ENCODE assay signal across 10 cellular contexts in the genomic region with DNA sequence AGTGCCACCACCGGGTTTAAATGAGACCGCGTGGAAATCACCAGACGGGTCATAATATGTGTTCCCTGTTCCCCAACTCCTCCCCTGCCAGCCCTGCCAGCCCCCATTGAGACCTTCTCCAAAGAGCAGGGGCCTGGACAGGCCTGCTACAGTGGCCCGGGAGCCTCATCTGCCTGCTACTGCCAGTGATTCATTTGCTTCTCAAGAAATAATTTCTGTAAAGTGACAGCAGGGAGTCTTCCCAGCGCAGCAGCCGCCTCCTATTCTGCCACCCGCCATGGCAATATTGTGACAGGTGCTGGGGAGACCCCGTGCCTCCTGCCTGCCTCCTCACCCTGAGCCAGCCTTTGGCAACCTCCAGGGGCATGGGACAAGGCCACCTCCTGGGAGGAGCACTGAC. TPM values are rescaled to one million over a fixed set of nuclear protein-coding genes. Genes with fewer than 3 reads are reported as not detected.
DNase-seq lines count a peak whose midpoint lies in the region; ATAC-seq and TF ChIP-seq lines count a peak whose summit lies in the region.
"Had no signal": no experiment of that assay in that cellular context is flagged by ENCODE, and none has a peak within 500 bp of the region (broad histone marks: within the 10 kb centered on the region; RNA-seq: fewer than 3 reads in every experiment).

No MANE protein-coding gene starts in this region.

- peak overlapping the region; percentile 98 for H3K27ac Mint-ChIP-seq in chondrocyte (ENCODE audit: unreplicated experiment)

- ATAC-seq in GM21447 (IDR thresholded peaks at IDR 0.05; ENCODE audit: unreplicated experiment) (no peak), GM21528 (IDR thresholded peaks at IDR 0.05; ENCODE audit: low FRiP score, unreplicated experiment) (no peak)
- ATAC-seq: Right ventricle myocardium inferior had no signal

- TF ChIP-seq CTCF in AG04450 (IDR thresholded peaks at IDR 0.05; ENCODE audit: low read depth, low read length) (no peak), Loucy (conservative IDR thresholded peaks at IDR 0.05; ENCODE audit: low read length) (no peak), chondrocyte (IDR thresholded peaks at IDR 0.05) (no peak), neural cell (IDR thresholded peaks at IDR 0.05; ENCODE audit: poor library complexity, severe bottlenecking) (peak; percentile 14)

- H3K79me2 ChIP-seq in Loucy (ENCODE audit: insufficient read depth, low read length) (peaks cover 90% of the 10 kb centered on the region), neural cell (replicated peaks; ENCODE audit: insufficient read depth, low read length) (no peaks in the 10 kb centered on the region)

- peak overlapping the region; percentile 39 for H3K27ac ChIP-seq in AG04450 (ENCODE audit: low read depth, low read length)
- no peak overlapping the region for H3K27ac ChIP-seq in neural cell (ENCODE audit: low read length)

- TF ChIP-seq RAD21 in neural cell (conservative IDR thresholded peaks at IDR 0.05): no peak

- no peak overlapping the region for H2AFZ ChIP-seq in Loucy (ENCODE audit: low read length)
- no peak overlapping the region for H2AFZ ChIP-seq in neural cell (ENCODE audit: low read depth, low read length)

- POLR2A ChIA-PET in AG04450 (lab: Yijun Ruan, JAX): no interaction called here

- H3K4me2 ChIP-seq in Loucy (ENCODE audit: low read depth, low read length, poor library complexity, severe bottlenecking) (peak overlapping the region; percentile 81), neural cell (ENCODE audit: low read length) (no peak overlapping the region)

- no peaks in the 10 kb centered on the region for H3K9me2 ChIP-seq in Loucy (replicated peaks; ENCODE audit: low read depth, low read length)
- no peaks in the 10 kb centered on the region for H3K9me2 ChIP-seq in neural cell (ENCODE audit: insufficient read depth, low read length)

- no peaks in the 10 kb centered on the region for H3K36me3 Mint-ChIP-seq in chondrocyte (ENCODE audit: low read depth)

- peaks cover 79% of the 10 kb centered on the region for H3K4me1 Mint-ChIP-seq in chondrocyte (ENCODE audit: low read depth)

- DNase-seq in AG04450 (ENCODE audit: low read depth, low spot score): no peak
- no peak for DNase-seq in chondrocyte (ENCODE audit: low spot score)
- DNase-seq in SIG-M5 (lab: John Stamatoyannopoulos, UW): no peak
- no peak for DNase-seq in UCSD-AML1 (lab: John Stamatoyannopoulos, UW; ENCODE audit: unreplicated experiment)
- DNase-seq: NCI-H2029 had no signal

- H3K9me3 ChIP-seq in AG04450 (ENCODE audit: control insufficient read depth, insufficient read depth, low read length) (no peaks in the 10 kb centered on the region), Loucy (ENCODE audit: insufficient read depth, low read depth, low read length) (no peaks in the 10 kb centered on the region), neural cell (ENCODE audit: low read length) (no peaks in the 10 kb centered on the region)

- no peak overlapping the region for H3K4me3 ChIP-seq in AG04450 (ENCODE audit: low read depth, low read length)
- H3K4me3 ChIP-seq in Loucy (ENCODE audit: low read length, poor library complexity, severe bottlenecking): peak overlapping the region; percentile 57
- no peak overlapping the region for H3K4me3 ChIP-seq in neural cell (ENCODE audit: low read length)

- no peak overlapping the region for H3K4me3 Mint-ChIP-seq in chondrocyte (ENCODE audit: unreplicated experiment)

- H3K9ac ChIP-seq in Loucy (ENCODE audit: low read depth, low read length, poor library complexity, severe bottlenecking) (peak overlapping the region; percentile 53), neural cell (ENCODE audit: low read length) (no peak overlapping the region)

- peaks cover 13% of the 10 kb centered on the region for H4K20me1 ChIP-seq in Loucy (ENCODE audit: insufficient read depth, low read length, poor library complexity, severe bottlenecking)
- H4K20me1 ChIP-seq in neural cell (ENCODE audit: insufficient read depth): no peaks in the 10 kb centered on the region

- TF ChIP-seq EP300 in neural cell (conservative IDR thresholded peaks at IDR 0.05; ENCODE audit: poor library complexity, severe bottlenecking): peak; percentile 83

- H3K27me3 ChIP-seq in AG04450 (ENCODE audit: control insufficient read depth, insufficient read depth, low read length): no peaks in the 10 kb centered on the region
- no peaks in the 10 kb centered on the region for H3K27me3 ChIP-seq in Loucy (ENCODE audit: insufficient read depth, low read length, poor library complexity, severe bottlenecking)
- H3K27me3 ChIP-seq in neural cell (ENCODE audit: insufficient read depth, low read depth, low read length): peaks cover under 1% of the 10 kb centered on the region

- H3K4me1 ChIP-seq in Loucy (ENCODE audit: insufficient read depth, low read length, poor library complexity, severe bottlenecking): peaks cover 79% of the 10 kb centered on the region

- H3K9me3 Mint-ChIP-seq in chondrocyte (ENCODE audit: low read depth): no peaks in the 10 kb centered on the region

- CTCF ChIA-PET in AG04450 (lab: Charles Lee): no interaction called here

- H3F3A ChIP-seq in Loucy (ENCODE audit: low read depth) (0 out of 2 replicates have a peak, but pooled peaks cover 5% of the 10 kb centered on the region), neural cell (ENCODE audit: insufficient read depth, low read length, poor library complexity, severe bottlenecking) (no peaks in the 10 kb centered on the region)

- H3K27me3 Mint-ChIP-seq in chondrocyte (ENCODE audit: low read depth): no peaks in the 10 kb centered on the region

- H3K36me3 ChIP-seq in Loucy (ENCODE audit: insufficient read depth, low read length) (no peaks in the 10 kb centered on the region), neural cell (ENCODE audit: insufficient read depth, low read length) (no peaks in the 10 kb centered on the region)

TF ChIP-seq in neural cell, 6 proteins besides CTCF, POLR2A, EP300 and RAD21:
- TF ChIP-seq POLR2AphosphoS5 (IDR thresholded peaks at IDR 0.05): peak; percentile 91
- TF ChIP-seq, protein P1, sequence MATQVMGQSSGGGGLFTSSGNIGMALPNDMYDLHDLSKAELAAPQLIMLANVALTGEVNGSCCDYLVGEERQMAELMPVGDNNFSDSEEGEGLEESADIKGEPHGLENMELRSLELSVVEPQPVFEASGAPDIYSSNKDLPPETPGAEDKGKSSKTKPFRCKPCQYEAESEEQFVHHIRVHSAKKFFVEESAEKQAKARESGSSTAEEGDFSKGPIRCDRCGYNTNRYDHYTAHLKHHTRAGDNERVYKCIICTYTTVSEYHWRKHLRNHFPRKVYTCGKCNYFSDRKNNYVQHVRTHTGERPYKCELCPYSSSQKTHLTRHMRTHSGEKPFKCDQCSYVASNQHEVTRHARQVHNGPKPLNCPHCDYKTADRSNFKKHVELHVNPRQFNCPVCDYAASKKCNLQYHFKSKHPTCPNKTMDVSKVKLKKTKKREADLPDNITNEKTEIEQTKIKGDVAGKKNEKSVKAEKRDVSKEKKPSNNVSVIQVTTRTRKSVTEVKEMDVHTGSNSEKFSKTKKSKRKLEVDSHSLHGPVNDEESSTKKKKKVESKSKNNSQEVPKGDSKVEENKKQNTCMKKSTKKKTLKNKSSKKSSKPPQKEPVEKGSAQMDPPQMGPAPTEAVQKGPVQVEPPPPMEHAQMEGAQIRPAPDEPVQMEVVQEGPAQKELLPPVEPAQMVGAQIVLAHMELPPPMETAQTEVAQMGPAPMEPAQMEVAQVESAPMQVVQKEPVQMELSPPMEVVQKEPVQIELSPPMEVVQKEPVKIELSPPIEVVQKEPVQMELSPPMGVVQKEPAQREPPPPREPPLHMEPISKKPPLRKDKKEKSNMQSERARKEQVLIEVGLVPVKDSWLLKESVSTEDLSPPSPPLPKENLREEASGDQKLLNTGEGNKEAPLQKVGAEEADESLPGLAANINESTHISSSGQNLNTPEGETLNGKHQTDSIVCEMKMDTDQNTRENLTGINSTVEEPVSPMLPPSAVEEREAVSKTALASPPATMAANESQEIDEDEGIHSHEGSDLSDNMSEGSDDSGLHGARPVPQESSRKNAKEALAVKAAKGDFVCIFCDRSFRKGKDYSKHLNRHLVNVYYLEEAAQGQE (IDR thresholded peaks at IDR 0.05; ENCODE audit: borderline replicate concordance): peak; percentile 38
- no peak for TF ChIP-seq TAF1 (IDR thresholded peaks at IDR 0.05; ENCODE audit: low read depth)

RNA-seq across cellular contexts. Expression of a gene that starts 8.9 kb away (rescaled TPM):
- polyA plus RNA-seq in AG04450 (2011; rRNA removed): 6.8 and 7.8 TPM in 2 replicates
- polyA minus RNA-seq in AG04450 (2011; rRNA and poly(A)+ RNA removed): 13.7 and 15.2 TPM in 2 replicates
- total RNA-seq in chondrocyte: 13.9 to 18.9 TPM (median 18.8 TPM) in 3 replicates
- 2.6 and 4.6 TPM in 2 replicates for polyA plus RNA-seq in neural cell
- 8.9 and 10.2 TPM in 2 replicates for polyA minus RNA-seq in neural cell

RNA-seq across cellular contexts. Expression of a gene that starts 45.2 kb away (rescaled TPM):
- polyA plus RNA-seq in AG04450 (2011; rRNA removed) (8.8 and 14.7 TPM in 2 replicates), neural cell (8.1 and 11.0 TPM in 2 replicates)
- polyA minus RNA-seq in AG04450 (2011; rRNA and poly(A)+ RNA removed): 8.3 and 10.4 TPM in 2 replicates
- 9.3 to 15.0 TPM (median 14.2 TPM) in 3 replicates for total RNA-seq in chondrocyte
- 9.0 and 12.9 TPM in 2 replicates for polyA minus RNA-seq in neural cell
